14 cellular contexts compared by ENCODE assay signal in genomic region chr9:108377382-108377781, GRCh38.
A peak's percentile ranks its signal among the peaks of the same experiment; 100 is the strongest.
DNase-seq lines count a peak whose midpoint lies in the region; ATAC-seq and TF ChIP-seq lines count a peak whose summit lies in the region.
"Had no signal": no experiment of that assay in that cellular context is flagged by ENCODE, and none has a peak within 500 bp of the region (broad histone marks: within the 10 kb centered on the region; RNA-seq: fewer than 3 reads in every experiment).

No MANE protein-coding gene starts in this region.

- no peaks in the 10 kb centered on the region for H4K20me1 ChIP-seq in PC-3 (ENCODE audit: low read length)

- no peaks in the 10 kb centered on the region for H3K4me1 ChIP-seq in PC-3 (ENCODE audit: insufficient read depth, low read length)
- H3K4me1 ChIP-seq: A549, BE2C had no signal

- no peaks in the 10 kb centered on the region for H3K36me3 ChIP-seq in PC-3 (ENCODE audit: low read depth, low read length)
- H3K36me3 ChIP-seq: BE2C had no signal

- POLR2A ChIA-PET in PC-3 (lab: Charles Lee; ENCODE audit: unreplicated experiment) = no interaction called here

- H2AFZ ChIP-seq in PC-3 (ENCODE audit: low read length) = no peak overlapping the region

- no peak overlapping the region for H3K4me2 ChIP-seq in PC-3 (ENCODE audit: low read length)
- H3K4me2 ChIP-seq: A549 had no signal

- no peaks in the 10 kb centered on the region for H3K79me2 ChIP-seq in PC-3 (ENCODE audit: low read length)

- no peaks in the 10 kb centered on the region for H3K27me3 ChIP-seq in PC-3 (ENCODE audit: low read length)
- H3K27me3 ChIP-seq: BE2C had no signal

- intact Hi-C loops in PC-3 (cut with micrococcal nuclease) (no loop called here), left colon (cut with DNase I, micrococcal nuclease) (no loop called here)

- no peaks in the 10 kb centered on the region for H3F3A ChIP-seq in PC-3 (ENCODE audit: low read length, unreplicated experiment)

- CTCF ChIA-PET in PC-3 (lab: Charles Lee) = no interaction called here

- H3K9ac ChIP-seq in PC-3 (ENCODE audit: low read length) = no peak overlapping the region

- no peak for TF ChIP-seq CTCF in PC-3 (conservative IDR thresholded peaks at IDR 0.05; ENCODE audit: low read depth, low read length)

- H3K27ac ChIP-seq in PC-3 (ENCODE audit: low read length) = no peak overlapping the region
- H3K27ac ChIP-seq: A549, C4-2B had no signal

- H3K4me3 ChIP-seq in PC-3 (ENCODE audit: low read length) = no peak overlapping the region
- H3K4me3 ChIP-seq: A549, GM12878 had no signal

- BruUV-seq in PC-3 (replicated peaks; lab: Mats Ljungman, UMichigan) = no TSS peak

- H3K9me3 ChIP-seq in PC-3 (ENCODE audit: low read length) = no peaks in the 10 kb centered on the region
- H3K9me3 ChIP-seq: BE2C had no signal

- ATAC-seq in PC-3 (no peak), left colon (peak; percentile 19), GM19324 (IDR thresholded peaks at IDR 0.05; ENCODE audit: low FRiP score, unreplicated experiment) (no peak)
- ATAC-seq: A549; CD8-positive, alpha-beta T cell; GM12878 had no signal

- no peaks in the 10 kb centered on the region for H3K9me2 ChIP-seq in PC-3 (replicated peaks; ENCODE audit: low read length)

- peak; percentile 4 for DNase-seq in DMS53 treated with DMSO at 0.1 percent for 48 hours (lab: John Stamatoyannopoulos, UW; ENCODE audit: unreplicated experiment)
- peak; percentile 13 for DNase-seq in PC-3
- DNase-seq in left colon = no peak
- DNase-seq in activated CD4-positive, alpha-beta T cell treated with anti-CD3 and anti-CD28 coated beads, Interleukin-2, amount 50 U/mL, for 48 hours = no peak
- no peak for DNase-seq in germinal center (ENCODE audit: low spot score)
- DNase-seq: BE2C; CD8-positive, alpha-beta T cell; COR-L47; GOT3; H9 had no signal

Comparison
In these comparisons a context has a peak if more than half of its experiments do, and no peak if none do; other contexts are left out.
1. DNase-seq: peak in DMS53 treated with DMSO at 0.1 percent for 48 hours (single experiment) and PC-3 (single experiment); none in left colon (0 of 2), activated CD4-positive, alpha-beta T cell treated with anti-CD3 and anti-CD28 coated beads, Interleukin-2, amount 50 U/mL, for 48 hours (0 of 2) and germinal center (single experiment).